In genomic region chr15:75042730-75043508, GRCh38 we compare ENCODE assay signal across 8 cellular contexts. TPM values are rescaled to one million over a fixed set of nuclear protein-coding genes. Genes with fewer than 3 reads are reported as not detected.
A peak's percentile ranks its signal among the peaks of the same experiment; 100 is the strongest.
DNase-seq lines count a peak whose midpoint lies in the region; ATAC-seq and TF ChIP-seq lines count a peak whose summit lies in the region.

No MANE protein-coding gene starts in this region.

- peak; percentile 62 for ATAC-seq in GM21381 (IDR thresholded peaks at IDR 0.05; ENCODE audit: unreplicated experiment)
- ATAC-seq in central memory CD8-positive, alpha-beta T cell (replicated peaks; ENCODE audit: extremely low read depth, poor library complexity, severe bottlenecking), result peak; percentile 78

- peak; percentile 93 for TF ChIP-seq CTCF in WERI-Rb-1 (IDR thresholded peaks at IDR 0.05; ENCODE audit: low read depth, low read length)
- TF ChIP-seq CTCF in lower leg skin (IDR thresholded peaks at IDR 0.05), result peak in 1 of 3 donors; percentile 42

- H3K9me3 ChIP-seq in WERI-Rb-1 (ENCODE audit: severe bottlenecking), result no peaks in the 10 kb centered on the region

- H3K27me3 ChIP-seq in WERI-Rb-1 (ENCODE audit: insufficient read depth, low read depth, severe bottlenecking), result no peaks in the 10 kb centered on the region

- no peaks in the 10 kb centered on the region for H3K27me3 Mint-ChIP-seq in central memory CD8-positive, alpha-beta T cell

- H3K4me3 ChIP-seq in WERI-Rb-1 (ENCODE audit: low read depth, low read length), result no peak overlapping the region
- no peak overlapping the region for H3K4me3 ChIP-seq in lower leg skin (ENCODE audit: low read depth, poor library complexity, severe bottlenecking)

- no peaks in the 10 kb centered on the region for H3K36me3 ChIP-seq in WERI-Rb-1

- peaks cover 2% of the 10 kb centered on the region for H3K36me3 Mint-ChIP-seq in central memory CD8-positive, alpha-beta T cell (ENCODE audit: insufficient read depth)

- intact Hi-C loops in lower leg skin (cut with DNase I; ENCODE audit: low total_unique reads), result no loop called here

- no peak for TF ChIP-seq POLR2A in lower leg skin (IDR thresholded peaks at IDR 0.05)

- H3K27ac Mint-ChIP-seq in central memory CD8-positive, alpha-beta T cell (ENCODE audit: low read depth), result peak overlapping the region; percentile 7

- H3K9me3 Mint-ChIP-seq in central memory CD8-positive, alpha-beta T cell, result no peaks in the 10 kb centered on the region

- DNase-seq in DMS53 treated with DMSO at 0.1 percent for 48 hours (lab: John Stamatoyannopoulos, UW; ENCODE audit: unreplicated experiment) (peak; percentile 29), HT1080 (ENCODE audit: low read depth) (peak; percentile 74), WERI-Rb-1 (peak; percentile 81), lower leg skin (ENCODE audit: low spot score in 2 of 2) (peak; percentile 68 to 94), NCI-H1436 (lab: John Stamatoyannopoulos, UW) (no peak)
- peak; percentile 47 to 50 for DNase-seq in central memory CD8-positive, alpha-beta T cell (ENCODE audit: low spot score in 2 of 2)
- DNase-seq in stimulated activated CD8-positive, alpha-beta memory T cell treated with anti-CD3 and anti-CD28 coated beads, Interleukin-2, amount 100 ng/mL, for 1 hour (ENCODE audit: low read depth in 2 of 2), result peak; percentile 40 to 52

- 50 to 63% methylated on average over 10 to 12 of the region's 12 CpGs for WGBS in lower leg skin, 2 donors

- peaks cover 37% of the 10 kb centered on the region for H3K4me1 Mint-ChIP-seq in central memory CD8-positive, alpha-beta T cell

- H3K4me3 Mint-ChIP-seq in central memory CD8-positive, alpha-beta T cell, result no peak overlapping the region

- H3K27ac ChIP-seq in WERI-Rb-1, result no peak overlapping the region

RNA-seq across cellular contexts. Expression of gene PPCDC, which starts 19.5 kb away (rescaled TPM):
- 13.4 and 15.8 TPM in 2 replicates for total RNA-seq in HT1080 (2014; rRNA removed; shearing (Covaris generic))
- 16.0 and 17.2 TPM in 2 replicates for polyA plus RNA-seq in HT1080 (2015; cell fraction: cytosol; rRNA removed)
- polyA plus RNA-seq in HT1080 (2015; cell fraction: nucleus; rRNA removed), result 15.5 and 22.0 TPM in 2 replicates
- total RNA-seq in lower leg skin, result 10 to 100 TPM; 14.4 to 21.4 (median 17.5) TPM

RNA-seq across cellular contexts. Expression of gene SCAMP5, which starts 47.6 kb away (rescaled TPM):
- total RNA-seq in HT1080 (2014; rRNA removed; shearing (Covaris generic)), result 0.90 and 1.8 TPM in 2 replicates
- polyA plus RNA-seq in HT1080 (2015; cell fraction: cytosol; rRNA removed), result 1.1 and 1.6 TPM in 2 replicates
- polyA plus RNA-seq in HT1080 (2015; cell fraction: nucleus; rRNA removed), result 1.6 and 4.9 TPM in 2 replicates
- 1 to 10 TPM in 3 of 4 donors, under 1 TPM in 1; 0.46 to 5.4 (median 1.2) TPM for total RNA-seq in lower leg skin
